ENCODE assay signal across 10 cellular contexts in genomic region chr5:83475540-83476469, GRCh38. TPM values are rescaled to one million over a fixed set of nuclear protein-coding genes. Genes with fewer than 3 reads are reported as not detected.
DNase-seq lines count a peak whose midpoint lies in the region; ATAC-seq and TF ChIP-seq lines count a peak whose summit lies in the region.
"Had no signal": no experiment of that assay in that cellular context is flagged by ENCODE, and none has a peak within 500 bp of the region (broad histone marks: within the 10 kb centered on the region; RNA-seq: fewer than 3 reads in every experiment).

No MANE protein-coding gene starts in this region.

- no peaks in the 10 kb centered on the region for H3K36me3 ChIP-seq in SJSA1

- no peaks in the 10 kb centered on the region for H3K9me3 ChIP-seq in SJSA1 (replicated peaks)

- DNase-seq in ELF-1 (ENCODE audit: low read depth, low spot score) = peak; percentile 31
- peak in 1 of 2 experiments; percentile 87 for DNase-seq in SJSA1 (ENCODE audit: low read depth in 1 of 2, low spot score in 2 of 2)
- DNase-seq in fibroblast of pulmonary artery (ENCODE audit: low read depth) = peak; percentile 94
- DNase-seq in renal cortical epithelial cell (ENCODE audit: low read depth) = peak; percentile 97
- no peak for DNase-seq in activated CD4-positive, CD25-positive, alpha-beta regulatory T cell treated with anti-CD3 and anti-CD28 coated beads, Interleukin-2, amount 50 U/mL, for 72 hours
- DNase-seq in AML-193 (lab: John Stamatoyannopoulos, UW) = no peak
- DNase-seq: NCI-H526 treated with DMSO at 0.1 percent for 48 hours had no signal

- peak overlapping the region; percentile 99 for H3K27ac ChIP-seq in SJSA1

- peaks cover 36% of the 10 kb centered on the region for H3K4me1 ChIP-seq in SJSA1 (replicated peaks)

- peak overlapping the region; percentile 48 for H3K4me3 ChIP-seq in SJSA1
- H3K4me3 ChIP-seq in fibroblast of pulmonary artery (replicated peaks; ENCODE audit: low read depth, low read length) = peak overlapping the region; percentile 85
- H3K4me3 ChIP-seq: GM12878 had no signal

- no peak for TF ChIP-seq CTCF in fibroblast of pulmonary artery (IDR thresholded peaks at IDR 0.05; ENCODE audit: low read length, missing control alignments)

- ATAC-seq in GM21381 (IDR thresholded peaks at IDR 0.05; ENCODE audit: unreplicated experiment) (no peak), GM21529 (IDR thresholded peaks at IDR 0.05; ENCODE audit: unreplicated experiment) (no peak)
- ATAC-seq: GM12878 had no signal

- H3K27me3 ChIP-seq in SJSA1 (replicated peaks) = no peaks in the 10 kb centered on the region

RNA-seq across cellular contexts. Expression of gene VCAN, which starts 4.3 kb away (rescaled TPM):
- 46.0 and 69.4 TPM in 2 replicates for total RNA-seq in SJSA1 (2014; rRNA removed; shearing (Covaris generic))
- 269 and 2,590 TPM in 2 replicates for total RNA-seq in renal cortical epithelial cell

Comparison
In these comparisons a context has a peak if more than half of its experiments do, and no peak if none do; other contexts are left out.
1. DNase-seq: peak in ELF-1 (single experiment), fibroblast of pulmonary artery (single experiment) and renal cortical epithelial cell (single experiment); none in activated CD4-positive, CD25-positive, alpha-beta regulatory T cell treated with anti-CD3 and anti-CD28 coated beads, Interleukin-2, amount 50 U/mL, for 72 hours (single experiment) and AML-193 (0 of 2).